Comparison of ENCODE assay signal across 10 cellular contexts in genomic region chr6:16420332-16420714, GRCh38.
DNase-seq lines count a peak whose midpoint lies in the region; ATAC-seq, FAIRE-seq and TF ChIP-seq lines count a peak whose summit lies in the region.
"Had no signal": no experiment of that assay in that cellular context is flagged by ENCODE, and none has a peak within 500 bp of the region (broad histone marks: within the 10 kb centered on the region; RNA-seq: fewer than 3 reads in every experiment).

No MANE protein-coding gene starts in this region.

- ATAC-seq in activated CD8-positive, alpha-beta memory T cell treated with anti-CD3 and anti-CD28 coated beads, Interleukin-2, amount 10 ng/mL, durations not matched to agents 7 days and 5 days = no peak
- ATAC-seq in HG03159 (IDR thresholded peaks at IDR 0.05; ENCODE audit: unreplicated experiment) = peak; percentile 27
- ATAC-seq in stimulated activated naive CD8-positive, alpha-beta T cell treated with anti-CD3 and anti-CD28 coated beads, Interleukin-15, amount 100 ng/mL, for 72 hours = no peak

- H3K4me3 Mint-ChIP-seq in activated CD8-positive, alpha-beta memory T cell treated with anti-CD3 and anti-CD28 coated beads, Interleukin-2, amount 10 ng/mL, durations not matched to agents 7 days and 5 days = peak overlapping the region; percentile 52
- H3K4me3 Mint-ChIP-seq in astrocyte (ENCODE audit: unreplicated experiment) (no peak overlapping the region), H9 (no peak overlapping the region)
- peak overlapping the region; percentile 67 to 81 for H3K4me3 Mint-ChIP-seq in stimulated activated naive CD8-positive, alpha-beta T cell treated with anti-CD3 and anti-CD28 coated beads, Interleukin-15, amount 100 ng/mL, for 72 hours

- intact Hi-C loops in kidney (cut with DNase I) = no loop called here

- no peak overlapping the region for H2BK12ac ChIP-seq in H9 (ENCODE audit: insufficient read length, low read depth, low read length)

- no peak overlapping the region for H3K4me2 ChIP-seq in astrocyte (ENCODE audit: low read length)
- H3K4me2 ChIP-seq in H9 (ENCODE audit: insufficient read depth, insufficient read length, low read length) = no peak overlapping the region

- no peak overlapping the region for H2AFZ ChIP-seq in astrocyte (ENCODE audit: low read depth, low read length)
- no peak overlapping the region for H2AFZ ChIP-seq in H9 (ENCODE audit: low read length)

- H3K23ac ChIP-seq in H9 (ENCODE audit: insufficient read length, low read depth, low read length) = no peak overlapping the region

- no peak overlapping the region for H3K27ac ChIP-seq in astrocyte (ENCODE audit: low read depth, low read length)
- no peak overlapping the region for H3K27ac ChIP-seq in kidney (ENCODE audit: low read depth in 2 of 2, low read length in 2 of 2)
- H3K27ac ChIP-seq in H9 (ENCODE audit: insufficient read length, low read depth, low read length) = no peak overlapping the region

- H2BK120ac ChIP-seq in H9 (ENCODE audit: low read depth, low read length, poor library complexity, severe bottlenecking) = no peak overlapping the region

- H3K56ac ChIP-seq in H9 (ENCODE audit: insufficient read length, low read depth, low read length) = no peak overlapping the region

- no peak overlapping the region for H2BK15ac ChIP-seq in H9 (ENCODE audit: low read depth, low read length)

- no peak overlapping the region for H3K14ac ChIP-seq in H9 (ENCODE audit: insufficient read depth, low read length)

- H3K27me3 Mint-ChIP-seq in activated CD8-positive, alpha-beta memory T cell treated with anti-CD3 and anti-CD28 coated beads, Interleukin-2, amount 10 ng/mL, durations not matched to agents 7 days and 5 days = no peaks in the 10 kb centered on the region
- no peaks in the 10 kb centered on the region for H3K27me3 Mint-ChIP-seq in astrocyte (ENCODE audit: low read depth, unreplicated experiment)
- H3K27me3 Mint-ChIP-seq in stimulated activated naive CD8-positive, alpha-beta T cell treated with anti-CD3 and anti-CD28 coated beads, Interleukin-15, amount 100 ng/mL, for 72 hours = no peaks in the 10 kb centered on the region
- H3K27me3 Mint-ChIP-seq in H9 (ENCODE audit: low read depth) = no peaks in the 10 kb centered on the region

- peaks cover 56% of the 10 kb centered on the region for H3K4me1 Mint-ChIP-seq in activated CD8-positive, alpha-beta memory T cell treated with anti-CD3 and anti-CD28 coated beads, Interleukin-2, amount 10 ng/mL, durations not matched to agents 7 days and 5 days
- peaks cover 4% of the 10 kb centered on the region for H3K4me1 Mint-ChIP-seq in astrocyte (ENCODE audit: low read depth, unreplicated experiment)
- H3K4me1 Mint-ChIP-seq in stimulated activated naive CD8-positive, alpha-beta T cell treated with anti-CD3 and anti-CD28 coated beads, Interleukin-15, amount 100 ng/mL, for 72 hours = peaks cover 54% of the 10 kb centered on the region
- peaks cover 21 to 29% of the 10 kb centered on the region in 2 experiments for H3K4me1 Mint-ChIP-seq in H9

- no peaks in the 10 kb centered on the region for H3K9me3 Mint-ChIP-seq in activated CD8-positive, alpha-beta memory T cell treated with anti-CD3 and anti-CD28 coated beads, Interleukin-2, amount 10 ng/mL, durations not matched to agents 7 days and 5 days (ENCODE audit: low read depth)
- H3K9me3 Mint-ChIP-seq in astrocyte (ENCODE audit: unreplicated experiment) (no peaks in the 10 kb centered on the region), H9 (no peaks in the 10 kb centered on the region)
- H3K9me3 Mint-ChIP-seq in stimulated activated naive CD8-positive, alpha-beta T cell treated with anti-CD3 and anti-CD28 coated beads, Interleukin-15, amount 100 ng/mL, for 72 hours = no peaks in the 10 kb centered on the region

- H2BK20ac ChIP-seq in H9 (ENCODE audit: low read depth, low read length, poor library complexity, severe bottlenecking) = no peak overlapping the region

- H3K9me3 ChIP-seq in astrocyte (ENCODE audit: insufficient read depth, low read depth, low read length) = no peaks in the 10 kb centered on the region
- no peaks in the 10 kb centered on the region for H3K9me3 ChIP-seq in kidney (ENCODE audit: control insufficient read depth in 1 of 2, low read length in 2 of 2)
- H3K9me3 ChIP-seq in H9 (ENCODE audit: control insufficient read depth, low read depth, low read length) = no peaks in the 10 kb centered on the region

- WGBS in H9 (ENCODE audit: extremely low coverage, insufficient read length, low lambda C conversion rate) = no CpG with 5 or more reads among the region's 2 CpGs

- H3K4ac ChIP-seq in H9 (ENCODE audit: low read depth, low read length) = no peak overlapping the region

- H3K4me1 ChIP-seq in astrocyte (ENCODE audit: insufficient read depth, low read length) (peaks cover 13% of the 10 kb centered on the region), kidney (ENCODE audit: control insufficient read depth in 1 of 2, insufficient read depth in 1 of 2, low read depth in 1 of 2, low read length in 2 of 2) (peaks cover 0 to 3% of the 10 kb centered on the region in 2 donors), H9 (ENCODE audit: insufficient read depth, low read length) (peaks cover 5% of the 10 kb centered on the region; the same call in 1 of the 2 replicates)

- H3T11ph ChIP-seq in H9 (ENCODE audit: low read length) = no peak overlapping the region

- H3K27me3 ChIP-seq in astrocyte (ENCODE audit: insufficient read depth, low read length) (no peaks in the 10 kb centered on the region), H9 (ENCODE audit: insufficient read depth, low read length) (no peaks in the 10 kb centered on the region)

- no peak overlapping the region for H4K5ac ChIP-seq in H9 (ENCODE audit: insufficient read length, low read depth, low read length)

- no peak overlapping the region for H2BK5ac ChIP-seq in H9 (ENCODE audit: insufficient read length, low read length)

- H3K36me3 Mint-ChIP-seq in activated CD8-positive, alpha-beta memory T cell treated with anti-CD3 and anti-CD28 coated beads, Interleukin-2, amount 10 ng/mL, durations not matched to agents 7 days and 5 days = peaks cover 2% of the 10 kb centered on the region
- H3K36me3 Mint-ChIP-seq in astrocyte (ENCODE audit: low read depth, unreplicated experiment) = peaks cover 2% of the 10 kb centered on the region
- no peaks in the 10 kb centered on the region for H3K36me3 Mint-ChIP-seq in H9 (ENCODE audit: insufficient read depth in 1 of 3, low read depth in 3 of 3)

- H4K8ac ChIP-seq in H9 (replicated peaks; ENCODE audit: insufficient read length, low read depth, low read length) = no peak overlapping the region

- peaks cover 11% of the 10 kb centered on the region for H4K20me1 ChIP-seq in astrocyte (ENCODE audit: insufficient read depth, low read length)
- no peaks in the 10 kb centered on the region for H4K20me1 ChIP-seq in H9 (ENCODE audit: control insufficient read depth, insufficient read depth, insufficient read length)

- no peak overlapping the region for H3K18ac ChIP-seq in H9 (ENCODE audit: insufficient read length, low read depth, low read length)

- peak overlapping the region; percentile 98 for H3K27ac Mint-ChIP-seq in activated CD8-positive, alpha-beta memory T cell treated with anti-CD3 and anti-CD28 coated beads, Interleukin-2, amount 10 ng/mL, durations not matched to agents 7 days and 5 days
- H3K27ac Mint-ChIP-seq in astrocyte (ENCODE audit: unreplicated experiment) (no peak overlapping the region), H9 (no peak overlapping the region; a peak in 1 of 7 replicates)
- peak overlapping the region; percentile 98 to 99 for H3K27ac Mint-ChIP-seq in stimulated activated naive CD8-positive, alpha-beta T cell treated with anti-CD3 and anti-CD28 coated beads, Interleukin-15, amount 100 ng/mL, for 72 hours

- H3K4me3 ChIP-seq in astrocyte (ENCODE audit: insufficient read depth, low read depth, low read length) (no peak overlapping the region), kidney (ENCODE audit: low read length in 2 of 2) (no peak overlapping the region)

- H3K9ac ChIP-seq in astrocyte (ENCODE audit: low read length) = peak overlapping the region; percentile 19
- no peak overlapping the region for H3K9ac ChIP-seq in kidney (ENCODE audit: low read length in 2 of 2)
- H3K9ac ChIP-seq in H9 (ENCODE audit: extremely low read depth, insufficient read length, low read length) = no peak overlapping the region

- H3K79me2 ChIP-seq in astrocyte (ENCODE audit: insufficient read depth, low read length) (peaks cover 2% of the 10 kb centered on the region), H9 (ENCODE audit: insufficient read depth, low read length) (no peaks in the 10 kb centered on the region)

- H3K79me1 ChIP-seq in H9 (ENCODE audit: insufficient read depth, low read depth, low read length, poor library complexity, severe bottlenecking) = no peaks in the 10 kb centered on the region

- H2AK5ac ChIP-seq in H9 (ENCODE audit: insufficient read length, low read length) = no peak overlapping the region

- H4K91ac ChIP-seq in H9 (ENCODE audit: insufficient read length, low read depth, low read length) = no peak overlapping the region

- TF ChIP-seq CTCF in astrocyte (IDR thresholded peaks at IDR 0.05; ENCODE audit: insufficient read depth, low read depth, low read length) (no peak), kidney (IDR thresholded peaks at IDR 0.05; ENCODE audit: borderline replicate concordance, extremely low read depth, insufficient read depth) (no peak), H9 (conservative IDR thresholded peaks at IDR 0.05) (no peak)

- FAIRE-seq in astrocyte (lab: Jason Lieb, UNC) (no peak), kidney (lab: Jason Lieb, UNC) (no peak)

- CTCF ChIA-PET in activated CD8-positive, alpha-beta memory T cell treated with anti-CD3 and anti-CD28 coated beads, Interleukin-2, amount 10 ng/mL, durations not matched to agents 7 days and 5 days (lab: Charles Lee) = interaction anchor here (1.0 to 3.0 kb wide), 14 partner anchors 10 to 341 kb away, joined by 3 to 21 read pairs (median 5); partner anchors contain the start of gene ATXN1

- H3K23me2 ChIP-seq in H9 (ENCODE audit: insufficient read length, low read depth, low read length, poor library complexity, severe bottlenecking) = no peaks in the 10 kb centered on the region

- no peaks in the 10 kb centered on the region for H3K36me3 ChIP-seq in astrocyte (ENCODE audit: insufficient read depth, low read length)
- no peaks in the 10 kb centered on the region for H3K36me3 ChIP-seq in kidney (ENCODE audit: control insufficient read depth in 1 of 2, insufficient read depth in 2 of 2, low read length in 2 of 2)

- DNase-seq in activated CD8-positive, alpha-beta memory T cell treated with anti-CD3 and anti-CD28 coated beads, Interleukin-2, amount 10 ng/mL, durations not matched to agents 7 days and 5 days = no peak
- no peak for DNase-seq in activated CD8-positive, alpha-beta memory T cell treated with anti-CD3 and anti-CD28 coated beads, Interleukin-2, amount 50 U/mL, for 48 hours
- no peak for DNase-seq in astrocyte (ENCODE audit: low read depth)
- DNase-seq in stimulated activated naive CD8-positive, alpha-beta T cell treated with anti-CD3 and anti-CD28 coated beads, Interleukin-15, amount 100 ng/mL, for 72 hours = no peak
- no peak for DNase-seq in DMS53 treated with DMSO at 0.1 percent for 48 hours (lab: John Stamatoyannopoulos, UW; ENCODE audit: unreplicated experiment)
- no peak for DNase-seq in kidney
- DNase-seq in H9 = no peak
- DNase-seq: foreskin melanocyte, NCI-H2171 treated with DMSO at 0.1 percent for 48 hours had no signal

Comparison
In these comparisons a context has a peak if more than half of its experiments do, and no peak if none do; other contexts are left out.
1. H3K27ac Mint-ChIP-seq: peak in activated CD8-positive, alpha-beta memory T cell treated with anti-CD3 and anti-CD28 coated beads, Interleukin-2, amount 10 ng/mL, durations not matched to agents 7 days and 5 days (single experiment) and stimulated activated naive CD8-positive, alpha-beta T cell treated with anti-CD3 and anti-CD28 coated beads, Interleukin-15, amount 100 ng/mL, for 72 hours (2 of 2); none in astrocyte (single experiment) and H9 (0 of 3).
2. H3K4me3 Mint-ChIP-seq: peak in activated CD8-positive, alpha-beta memory T cell treated with anti-CD3 and anti-CD28 coated beads, Interleukin-2, amount 10 ng/mL, durations not matched to agents 7 days and 5 days (single experiment) and stimulated activated naive CD8-positive, alpha-beta T cell treated with anti-CD3 and anti-CD28 coated beads, Interleukin-15, amount 100 ng/mL, for 72 hours (2 of 2); none in astrocyte (single experiment) and H9 (0 of 2).